Comparison of ENCODE assay signal across 1 cellular context in the genomic region with DNA sequence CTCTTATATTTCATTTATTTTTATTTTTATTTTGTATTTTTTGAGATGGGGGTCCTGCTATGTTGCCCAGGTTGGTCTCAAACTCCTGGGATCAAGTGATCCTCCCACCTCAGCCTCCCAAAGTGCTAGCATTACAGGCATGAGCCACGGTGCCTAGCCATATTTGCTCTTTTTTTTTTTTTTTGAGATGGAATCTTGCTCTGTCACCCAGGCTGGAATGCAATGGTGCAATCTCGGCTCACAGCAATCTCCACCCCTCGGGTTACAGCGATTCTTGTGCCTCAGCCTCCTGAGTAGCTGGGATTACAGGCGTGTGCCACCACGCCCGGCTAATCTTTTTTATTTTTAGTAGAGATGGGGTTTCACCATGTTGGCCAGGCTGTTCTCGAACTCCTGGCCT.
TF ChIP-seq lines count a peak whose summit lies in the region.

No MANE protein-coding gene starts in this region.

TF ChIP-seq in K562, 482 proteins besides CTCF, POLR2A, EP300 and RAD21 (continued from another document):
- TF ChIP-seq RCOR1 (IDR thresholded peaks at IDR 0.05; ENCODE audit: borderline replicate concordance in 1 of 2, low read depth in 2 of 2, low read length in 2 of 2) (peak in 1 of 2 experiments; percentile 56; a peak in 1 of 4 replicates), HDAC1 (IDR thresholded peaks at IDR 0.05) (0 out of 4 replicates have a peak, but pooled peaks of 1 of the 2 experiments have one; percentile 31)
TF ChIP-seq in K562: peak in this region for 8; not testable (repeated sequence) for 474.
